Comparison of ENCODE assay signal across 1 cellular context in genomic region chr11:63986156-63986931, GRCh38.
TF ChIP-seq lines count a peak whose summit lies in the region.

OTUB1 (plus strand) TSS chr11:63986438; CDS start chr11:63986457, 19 bp downstream.

TF ChIP-seq in HepG2, 621 proteins besides CTCF, POLR2A, EP300 and RAD21 (continued from another document and continues in another):
- peak; percentile 25 for TF ChIP-seq BCL3 (CRISPR knock-in tag; IDR thresholded peaks at IDR 0.05)
- TF ChIP-seq ZNF280B (CRISPR knock-in tag; IDR thresholded peaks at IDR 0.05; ENCODE audit: borderline replicate concordance), result no peak; the same call in 1 of the 2 replicates
- peak; percentile 79; the same call in 1 of the 2 replicates for TF ChIP-seq HES4 (CRISPR knock-in tag; IDR thresholded peaks at IDR 0.05; ENCODE audit: borderline replicate concordance)
- TF ChIP-seq REPIN1 (CRISPR knock-in tag; IDR thresholded peaks at IDR 0.05; ENCODE audit: borderline replicate concordance, low read depth), result peak; percentile 53; the same call in 1 of the 2 replicates
- peak; percentile 41 for TF ChIP-seq MIXL1 (CRISPR knock-in tag; IDR thresholded peaks at IDR 0.05)
- peak; percentile 86 for TF ChIP-seq KDM5A (IDR thresholded peaks at IDR 0.05; ENCODE audit: borderline replicate concordance, low read length)
- TF ChIP-seq FOXP4 (CRISPR knock-in tag; IDR thresholded peaks at IDR 0.05), result no peak; the same call in 1 of the 2 replicates
- TF ChIP-seq MAX (IDR thresholded peaks at IDR 0.05), result peak; percentile 62
- no peak; the same call in 1 of the 2 replicates for TF ChIP-seq ZSCAN22 (CRISPR knock-in tag; IDR thresholded peaks at IDR 0.05)
- TF ChIP-seq ZNF260 (CRISPR knock-in tag; IDR thresholded peaks at IDR 0.05; ENCODE audit: borderline replicate concordance, low read depth), result no peak
- TF ChIP-seq ZXDC (CRISPR knock-in tag; IDR thresholded peaks at IDR 0.05), result no peak
- no peak for TF ChIP-seq REXO4 (CRISPR knock-in tag; IDR thresholded peaks at IDR 0.05; ENCODE audit: borderline replicate concordance)
- no peak; the same call in 1 of the 2 replicates for TF ChIP-seq ZSCAN5A (CRISPR knock-in tag; IDR thresholded peaks at IDR 0.05; ENCODE audit: borderline replicate concordance)
- TF ChIP-seq REST (IDR thresholded peaks at IDR 0.05; ENCODE audit: borderline replicate concordance in 1 of 2, low read depth in 1 of 2, low read length in 2 of 2), result no peak; a peak in 1 of 4 replicates
- peak; percentile 93 for TF ChIP-seq SPEN (CRISPR knock-in tag; IDR thresholded peaks at IDR 0.05; ENCODE audit: low read depth)
- no peak for TF ChIP-seq NFE2L1 (CRISPR knock-in tag; IDR thresholded peaks at IDR 0.05; ENCODE audit: borderline replicate concordance)
- TF ChIP-seq HINFP (CRISPR knock-in tag; IDR thresholded peaks at IDR 0.05; ENCODE audit: low read depth), result no peak; the same call in none of the 2 replicates
- TF ChIP-seq CREBL2 (CRISPR knock-in tag; IDR thresholded peaks at IDR 0.05; ENCODE audit: borderline replicate concordance), result no peak; the same call in 1 of the 2 replicates
- TF ChIP-seq ZNF776 (CRISPR knock-in tag; IDR thresholded peaks at IDR 0.05), result no peak; the same call in 1 of the 2 replicates
- TF ChIP-seq EED (CRISPR knock-in tag; IDR thresholded peaks at IDR 0.05), result peak; percentile 77; the same call in 1 of the 2 replicates
- peak; percentile 90 for TF ChIP-seq THAP11 (CRISPR knock-in tag; IDR thresholded peaks at IDR 0.05)
- no peak for TF ChIP-seq ZNF710 (CRISPR knock-in tag; IDR thresholded peaks at IDR 0.05; ENCODE audit: borderline replicate concordance)
- TF ChIP-seq ZNF414 (CRISPR knock-in tag; IDR thresholded peaks at IDR 0.05), result peak; percentile 22; the same call in 1 of the 2 replicates
- TF ChIP-seq MAZ (IDR thresholded peaks at IDR 0.05; ENCODE audit: borderline replicate concordance, low read depth, low read length), result peak; percentile 92; the same call in 1 of the 2 replicates
- peak; percentile 91 for TF ChIP-seq MAZ (CRISPR knock-in tag; IDR thresholded peaks at IDR 0.05; ENCODE audit: low read depth)
- peak; percentile 76; the same call in 1 of the 2 replicates for TF ChIP-seq MYC (CRISPR knock-in tag; IDR thresholded peaks at IDR 0.05; ENCODE audit: borderline replicate concordance)
- TF ChIP-seq ZNF605 (CRISPR knock-in tag; IDR thresholded peaks at IDR 0.05), result peak; percentile 88
- TF ChIP-seq MYNN (CRISPR knock-in tag; IDR thresholded peaks at IDR 0.05; ENCODE audit: low read depth), result peak; percentile 81; the same call in 1 of the 2 replicates
- TF ChIP-seq HIVEP1 (CRISPR knock-in tag; IDR thresholded peaks at IDR 0.05), result 0 out of 2 replicates have a peak, but pooled peaks have one; percentile 19
- TF ChIP-seq ZNF326 (CRISPR knock-in tag; IDR thresholded peaks at IDR 0.05; ENCODE audit: borderline replicate concordance), result no peak
- TF ChIP-seq HOXA9 (CRISPR knock-in tag; IDR thresholded peaks at IDR 0.05; ENCODE audit: borderline replicate concordance), result no peak
- peak; percentile 65; the same call in 1 of the 2 replicates for TF ChIP-seq CREB3 (CRISPR knock-in tag; IDR thresholded peaks at IDR 0.05)
- peak; percentile 95 for TF ChIP-seq RFX1 (IDR thresholded peaks at IDR 0.05)
- 0 out of 2 replicates have a peak, but pooled peaks have one; percentile 24 for TF ChIP-seq ZNF678 (CRISPR knock-in tag; IDR thresholded peaks at IDR 0.05)
- peak; percentile 89 for TF ChIP-seq HOXD1 (CRISPR knock-in tag; IDR thresholded peaks at IDR 0.05)
- TF ChIP-seq ZNF431 (CRISPR knock-in tag; IDR thresholded peaks at IDR 0.05; ENCODE audit: borderline replicate concordance, low read depth), result no peak
- TF ChIP-seq TOE1 (CRISPR knock-in tag; IDR thresholded peaks at IDR 0.05), result peak; percentile 67; the same call in 1 of the 2 replicates
- peak; percentile 23; the same call in 1 of the 2 replicates for TF ChIP-seq ZNF724P (CRISPR knock-in tag; IDR thresholded peaks at IDR 0.05; ENCODE audit: borderline replicate concordance)
- TF ChIP-seq HOXA3 (CRISPR knock-in tag; IDR thresholded peaks at IDR 0.05), result peak; percentile 87
- no peak for TF ChIP-seq MZF1 (CRISPR knock-in tag; IDR thresholded peaks at IDR 0.05; ENCODE audit: borderline replicate concordance)
- TF ChIP-seq ZNF629 (CRISPR knock-in tag; conservative IDR thresholded peaks at IDR 0.05), result no peak; the same call in 1 of the 2 replicates
